ENCODE assay signal across 8 cellular contexts in the genomic region with DNA sequence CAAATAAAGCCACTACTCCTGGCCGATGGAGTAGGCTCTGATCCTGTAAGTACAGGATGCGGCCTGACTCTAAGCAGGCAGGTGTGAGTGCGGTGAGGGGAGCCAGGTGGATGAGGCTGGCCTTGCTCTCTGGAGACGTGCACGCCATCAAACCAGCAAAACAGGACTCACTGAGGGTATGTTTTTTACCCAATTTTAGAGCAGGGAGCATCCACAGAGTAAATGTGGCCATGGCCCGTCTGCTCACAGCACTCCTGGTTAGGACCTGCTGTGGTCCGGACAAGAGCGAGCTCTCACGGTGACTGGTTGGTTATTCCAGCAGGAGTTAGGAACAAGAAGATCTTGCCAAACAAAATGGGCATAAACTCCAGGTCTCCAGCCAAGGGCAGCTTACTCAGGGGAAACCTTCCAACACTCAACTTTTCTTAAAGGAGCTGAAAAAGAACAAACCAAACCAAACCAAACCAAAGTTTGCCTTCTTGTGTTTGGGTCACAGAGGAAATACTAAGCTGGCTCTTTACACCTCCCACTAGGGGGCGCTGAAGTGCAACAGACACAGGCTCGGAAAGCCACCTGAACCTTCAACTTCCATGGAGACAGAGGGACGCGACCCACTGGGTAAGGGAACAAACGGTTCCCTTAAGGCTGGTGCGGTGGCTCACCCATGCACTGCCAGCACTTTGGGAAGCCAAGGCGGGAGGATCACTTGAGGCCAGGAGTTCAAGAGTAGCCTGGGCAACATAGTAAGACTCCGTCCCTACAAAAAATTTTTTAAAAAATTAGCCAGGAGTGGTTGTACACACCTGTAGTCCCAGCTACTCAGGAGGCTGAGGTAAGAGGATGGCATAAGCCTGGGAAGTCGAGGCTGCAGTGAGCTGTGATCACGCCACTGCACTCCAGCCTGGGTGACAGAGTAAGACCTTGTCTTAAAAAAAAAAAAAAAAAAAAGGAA.
DNase-seq lines count a peak whose midpoint lies in the region; ATAC-seq and TF ChIP-seq lines count a peak whose summit lies in the region.

No MANE protein-coding gene starts in this region.

- peaks cover 35% of the 10 kb centered on the region for H3K36me3 ChIP-seq in WERI-Rb-1

- ATAC-seq in HG02642 (IDR thresholded peaks at IDR 0.05; ENCODE audit: poor library complexity, unreplicated experiment) = no peak

- H3K27ac ChIP-seq in WERI-Rb-1 = no peak overlapping the region

- no peaks in the 10 kb centered on the region for H3K27me3 ChIP-seq in WERI-Rb-1 (ENCODE audit: insufficient read depth, low read depth, severe bottlenecking)

- peak; percentile 86 for TF ChIP-seq CTCF in WERI-Rb-1 (IDR thresholded peaks at IDR 0.05; ENCODE audit: low read depth, low read length)

- no peak overlapping the region for H3K4me3 ChIP-seq in WERI-Rb-1 (ENCODE audit: low read depth, low read length)

- in situ Hi-C loops in T47D (cut with HindIII; ENCODE audit: low pct_unique_long_range_greater_than_20kb, low sequenced_read_pairs) = no loop called here

- DNase-seq in 8988T (peak; percentile 38), GM19240 (ENCODE audit: insufficient read length, low spot score) (peak; percentile 22), NCI-H2171 treated with DMSO at 0.1 percent for 48 hours (lab: John Stamatoyannopoulos, UW) (peak; percentile 76), WERI-Rb-1 (peak; percentile 85), T47D (ENCODE audit: low read depth in 1 of 2, low spot score in 1 of 2) (peak; percentile 45 to 87), inferior parietal cortex (ENCODE audit: extremely low spot score) (peak; percentile 97)
- peak; percentile 53 to 82 (median 77) for DNase-seq in stimulated activated CD4-positive, alpha-beta T cell treated with anti-CD3 and anti-CD28 coated beads, Interleukin-12 subunit alpha, Interleukin-12 subunit beta, amount 100 ng/mL, for 48 hours (ENCODE audit: low read depth in 2 of 3, low spot score in 1 of 3)

- no peaks in the 10 kb centered on the region for H3K9me3 ChIP-seq in WERI-Rb-1 (ENCODE audit: severe bottlenecking)

Comparison
In these comparisons a context has a peak if more than half of its experiments do, and no peak if none do; other contexts are left out.
1. DNase-seq: peak in every context shown above with its lines; median percentile 97 in inferior parietal cortex; 85 in WERI-Rb-1; 77 in stimulated activated CD4-positive, alpha-beta T cell treated with anti-CD3 and anti-CD28 coated beads, Interleukin-12 subunit alpha, Interleukin-12 subunit beta, amount 100 ng/mL, for 48 hours; 76 in NCI-H2171 treated with DMSO at 0.1 percent for 48 hours; 66 in T47D; 38 in 8988T; 22 in GM19240.